9 cellular contexts compared by ENCODE assay signal in genomic region chr17:43661699-43662431, GRCh38. TPM values are rescaled to one million over a fixed set of nuclear protein-coding genes. Genes with fewer than 3 reads are reported as not detected.
DNase-seq lines count a peak whose midpoint lies in the region; ATAC-seq and TF ChIP-seq lines count a peak whose summit lies in the region.
"Had no signal": no experiment of that assay in that cellular context is flagged by ENCODE, and none has a peak within 500 bp of the region (broad histone marks: within the 10 kb centered on the region; RNA-seq: fewer than 3 reads in every experiment).

TSS of gene MEOX1 (minus strand) at chr17:43661922. CDS start at chr17:43661534, 388 bp downstream.

- peak within 1 kb of the TSS; percentile 74 to 79 for H3K27ac ChIP-seq in right atrium auricular region
- H3K27ac ChIP-seq: SJSA1 had no signal

- H3K27me3 ChIP-seq in right atrium auricular region: no peaks in the 10 kb centered on the region
- H3K27me3 ChIP-seq: SJSA1 had no signal

- CTCF ChIA-PET in activated naive CD4-positive, alpha-beta T cell treated with anti-CD3 and anti-CD28 coated beads, Interleukin-2, amount 10 ng/mL, durations not matched to agents 7 days and 5 days (lab: Charles Lee): interaction anchor here (2.6 kb wide), 1 partner anchor 11 kb away, joined by 10 read pairs; no protein-coding TSS in a partner anchor

- H3K9me3 ChIP-seq in right atrium auricular region: no peaks in the 10 kb centered on the region
- H3K9me3 ChIP-seq: SJSA1 had no signal

- peak; percentile 25 for DNase-seq in activated T-cell treated with anti-CD3 and anti-CD28 coated beads for 24 hours (ENCODE audit: low read depth)
- no peak for DNase-seq in activated T-cell treated with anti-CD3 and anti-CD28 coated beads for 4 hours
- DNase-seq in activated naive CD4-positive, alpha-beta T cell treated with anti-CD3 and anti-CD28 coated beads, Interleukin-2, amount 10 ng/mL, durations not matched to agents 7 days and 5 days: peak; percentile 31
- no peak for DNase-seq in right atrium auricular region (ENCODE audit: low spot score)
- DNase-seq in occipital lobe (lab: John Stamatoyannopoulos, UW): no peak
- no peak for DNase-seq in natural killer cell

- H3K27ac Mint-ChIP-seq in activated naive CD4-positive, alpha-beta T cell treated with anti-CD3 and anti-CD28 coated beads, Interleukin-2, amount 10 ng/mL, durations not matched to agents 7 days and 5 days: peak within 1 kb of the TSS; percentile 89
- no peak within 1 kb of the TSS for H3K27ac Mint-ChIP-seq in natural killer cell

- peak within 1 kb of the TSS; percentile 35 to 47 for H3K4me3 ChIP-seq in right atrium auricular region
- H3K4me3 ChIP-seq: SJSA1 had no signal

- H3K27me3 Mint-ChIP-seq in activated naive CD4-positive, alpha-beta T cell treated with anti-CD3 and anti-CD28 coated beads, Interleukin-2, amount 10 ng/mL, durations not matched to agents 7 days and 5 days: peaks cover 33% of the 10 kb centered on the region
- peaks cover 0 to 3% of the 10 kb centered on the region in 2 donors for H3K27me3 Mint-ChIP-seq in natural killer cell (ENCODE audit: low read depth in 2 of 2)

- no peaks in the 10 kb centered on the region for H3K9me3 Mint-ChIP-seq in activated naive CD4-positive, alpha-beta T cell treated with anti-CD3 and anti-CD28 coated beads, Interleukin-2, amount 10 ng/mL, durations not matched to agents 7 days and 5 days
- H3K9me3 Mint-ChIP-seq in natural killer cell: no peaks in the 10 kb centered on the region

- H3K4me3 Mint-ChIP-seq in activated naive CD4-positive, alpha-beta T cell treated with anti-CD3 and anti-CD28 coated beads, Interleukin-2, amount 10 ng/mL, durations not matched to agents 7 days and 5 days: peak within 1 kb of the TSS; percentile 59
- no peak within 1 kb of the TSS for H3K4me3 Mint-ChIP-seq in natural killer cell

- H3K4me1 ChIP-seq in right atrium auricular region: peaks cover 0 to 43% of the 10 kb centered on the region in 2 donors

- TF ChIP-seq CTCF in right atrium auricular region (IDR thresholded peaks at IDR 0.05): no peak
- TF ChIP-seq CTCF in subcutaneous adipose tissue (IDR thresholded peaks at IDR 0.05; ENCODE audit: low read depth): no peak
- TF ChIP-seq CTCF in natural killer cell (IDR thresholded peaks at IDR 0.05): no peak

- intact Hi-C loops in natural killer cell (cut with micrococcal nuclease): no loop called here

- H3K36me3 Mint-ChIP-seq in activated naive CD4-positive, alpha-beta T cell treated with anti-CD3 and anti-CD28 coated beads, Interleukin-2, amount 10 ng/mL, durations not matched to agents 7 days and 5 days: no peaks in the 10 kb centered on the region
- no peaks in the 10 kb centered on the region for H3K36me3 Mint-ChIP-seq in natural killer cell

- H3K36me3 ChIP-seq in right atrium auricular region: no peaks in the 10 kb centered on the region
- H3K36me3 ChIP-seq: SJSA1 had no signal

- H3K4me1 Mint-ChIP-seq in activated naive CD4-positive, alpha-beta T cell treated with anti-CD3 and anti-CD28 coated beads, Interleukin-2, amount 10 ng/mL, durations not matched to agents 7 days and 5 days: peaks cover 59% of the 10 kb centered on the region
- peaks cover 0 to 9% of the 10 kb centered on the region in 2 donors for H3K4me1 Mint-ChIP-seq in natural killer cell

- ATAC-seq in natural killer cell (no peak), HG02678 (IDR thresholded peaks at IDR 0.05; ENCODE audit: unreplicated experiment) (no peak)

RNA-seq across cellular contexts. Expression of gene MEOX1, which starts in this region (rescaled TPM):
- total RNA-seq in right atrium auricular region (10 to 100 TPM in 1 of 2 donors, 1 to 10 TPM in 1; 3.9 to 13.8 TPM), subcutaneous adipose tissue (10 to 100 TPM in 3 of 4 donors, 1 to 10 TPM in 1; 5.6 to 31.5 (median 15.1) TPM), occipital lobe (not detected), natural killer cell (under 1 TPM in 1 of 3 donors, not detected in 2; 0.18 TPM)
- total RNA-seq: SJSA1 had no signal

Comparison
In these comparisons a context has a peak if more than half of its experiments do, and no peak if none do; other contexts are left out.
1. DNase-seq: peak in activated T-cell treated with anti-CD3 and anti-CD28 coated beads for 24 hours (single experiment) and activated naive CD4-positive, alpha-beta T cell treated with anti-CD3 and anti-CD28 coated beads, Interleukin-2, amount 10 ng/mL, durations not matched to agents 7 days and 5 days (single experiment); none in activated T-cell treated with anti-CD3 and anti-CD28 coated beads for 4 hours (single experiment), right atrium auricular region (single experiment), occipital lobe (single experiment) and natural killer cell (single experiment).